13 cellular contexts compared by ENCODE assay signal in genomic region chr1:91622586-91622985, GRCh38.
DNase-seq lines count a peak whose midpoint lies in the region; ATAC-seq and TF ChIP-seq lines count a peak whose summit lies in the region.
"Had no signal": no experiment of that assay in that cellular context is flagged by ENCODE, and none has a peak within 500 bp of the region (broad histone marks: within the 10 kb centered on the region; RNA-seq: fewer than 3 reads in every experiment).

No MANE protein-coding gene starts in this region.

- POLR2A ChIA-PET in HEK293T (lab: Yijun Ruan, JAX): no interaction called here

- H3K4me3 ChIP-seq in esophagus muscularis mucosa (no peak overlapping the region), left lung (no peak overlapping the region), skeletal muscle tissue (ENCODE audit: low read length in 3 of 3) (peak overlapping the region in 2 of 3 donors; percentile 3 to 9)
- H3K4me3 ChIP-seq: right lobe of liver had no signal

- TF ChIP-seq POLR2A in esophagus muscularis mucosa (IDR thresholded peaks at IDR 0.05; ENCODE audit: low read depth): no peak

- H3K4me1 ChIP-seq in esophagus muscularis mucosa (peaks cover 7 to 20% (median 18%) of the 10 kb centered on the region in 4 donors), left lung (no peaks in the 10 kb centered on the region), skeletal muscle tissue (ENCODE audit: control insufficient read depth in 3 of 3, insufficient read depth in 3 of 3, low read length in 3 of 3) (peaks cover 6 to 17% (median 7%) of the 10 kb centered on the region in 3 donors)
- H3K4me1 ChIP-seq: Caco-2, right lobe of liver had no signal

- H3K9me3 ChIP-seq in esophagus muscularis mucosa: no peaks in the 10 kb centered on the region
- H3K9me3 ChIP-seq in left lung: no peaks in the 10 kb centered on the region
- H3K9me3 ChIP-seq in skeletal muscle tissue (ENCODE audit: control insufficient read depth in 3 of 3, low read length in 3 of 3): no peaks in the 10 kb centered on the region
- H3K9me3 ChIP-seq: Caco-2, right lobe of liver had no signal

- H3K27me3 ChIP-seq in esophagus muscularis mucosa (no peaks in the 10 kb centered on the region), left lung (no peaks in the 10 kb centered on the region), skeletal muscle tissue (ENCODE audit: control insufficient read depth in 3 of 3, insufficient read depth in 3 of 3, low read length in 3 of 3) (no peaks in the 10 kb centered on the region)
- H3K27me3 ChIP-seq: right lobe of liver had no signal

- TF ChIP-seq CTCF in esophagus muscularis mucosa (IDR thresholded peaks at IDR 0.05) (no peak), left lung (IDR thresholded peaks at IDR 0.05) (no peak)

- H3K9ac ChIP-seq in skeletal muscle tissue (ENCODE audit: low read depth in 1 of 3, low read length in 3 of 3): no peak overlapping the region

- no peak for TF ChIP-seq EP300 in esophagus muscularis mucosa (IDR thresholded peaks at IDR 0.05)

- H3K36me3 ChIP-seq in esophagus muscularis mucosa (no peaks in the 10 kb centered on the region), left lung (no peaks in the 10 kb centered on the region), skeletal muscle tissue (ENCODE audit: control insufficient read depth in 3 of 3, insufficient read depth in 3 of 3, low read length in 3 of 3) (no peaks in the 10 kb centered on the region)
- H3K36me3 ChIP-seq: right lobe of liver had no signal

- H3K27ac ChIP-seq in esophagus muscularis mucosa (replicated peaks in 1 of 4) (peak overlapping the region in 3 of 4 donors; percentile 2 to 38 (median 21)), left lung (no peak overlapping the region), skeletal muscle tissue (ENCODE audit: low read depth, low read length) (no peak overlapping the region)
- H3K27ac ChIP-seq: right lobe of liver had no signal

- WGBS in esophagus muscularis mucosa: 33% methylated on average over 3 of the region's 3 CpGs

- DNase-seq in NCI-H446 (lab: John Stamatoyannopoulos, UW) (peak; percentile 26 to 71), esophagus muscularis mucosa (ENCODE audit: extremely low spot score) (no peak), left lung (no peak), HEK293T (ENCODE audit: extremely low spot score) (no peak)
- no peak for DNase-seq in activated CD4-positive, alpha-beta T cell treated with anti-CD3 and anti-CD28 coated beads for 1 hour
- DNase-seq: Caco-2; right lobe of liver; stimulated activated naive CD4-positive, alpha-beta T cell had no signal

- CTCF ChIA-PET in HEK293T (lab: Yijun Ruan, JAX): interaction anchor here (1.2 kb wide), 1 partner anchor 285 kb away, joined by 3 read pairs; no protein-coding TSS in a partner anchor

- intact Hi-C loops in esophagus muscularis mucosa (cut with DNase I): no loop called here
- intact Hi-C loops in left lung (cut with DNase I): no loop called here

- ATAC-seq in left lung (peak; percentile 57), GM18870 (IDR thresholded peaks at IDR 0.05; ENCODE audit: unreplicated experiment) (no peak), HG02571 (IDR thresholded peaks at IDR 0.05; ENCODE audit: unreplicated experiment) (no peak)
- ATAC-seq: activated naive CD4-positive, alpha-beta T cell treated with anti-CD3 and anti-CD28 coated beads, Interleukin-2, amount 50 U/mL, for 72 hours; right lobe of liver; WTC11 had no signal

TF ChIP-seq in HEK293T, 16 proteins besides CTCF, POLR2A, EP300 and RAD21:
- no peak for TF ChIP-seq FOXK2 (IDR thresholded peaks at IDR 0.05)
- no peak for TF ChIP-seq ARNT (IDR thresholded peaks at IDR 0.05)
- no peak for TF ChIP-seq SP1 (IDR thresholded peaks at IDR 0.05)
- no peak for TF ChIP-seq LEF1 (IDR thresholded peaks at IDR 0.05; ENCODE audit: borderline replicate concordance)
- TF ChIP-seq FOXA1 (IDR thresholded peaks at IDR 0.05): no peak
- TF ChIP-seq CTBP1 (IDR thresholded peaks at IDR 0.05; ENCODE audit: borderline replicate concordance): no peak
TF ChIP-seq in HEK293T: peak in this region for 0.

Comparison
In these comparisons a context has a peak if more than half of its experiments do, and no peak if none do; other contexts are left out.
1. DNase-seq: peak in NCI-H446 (2 of 2); none in esophagus muscularis mucosa (single experiment), left lung (0 of 2), HEK293T (single experiment) and activated CD4-positive, alpha-beta T cell treated with anti-CD3 and anti-CD28 coated beads for 1 hour (single experiment).
2. H3K27ac ChIP-seq: peak in esophagus muscularis mucosa (3 of 4); none in left lung (0 of 2) and skeletal muscle tissue (single experiment).
3. H3K4me3 ChIP-seq: peak in skeletal muscle tissue (2 of 3); none in esophagus muscularis mucosa (0 of 4) and left lung (0 of 2).